Comparison of ENCODE assay signal across 13 cellular contexts in the genomic region with DNA sequence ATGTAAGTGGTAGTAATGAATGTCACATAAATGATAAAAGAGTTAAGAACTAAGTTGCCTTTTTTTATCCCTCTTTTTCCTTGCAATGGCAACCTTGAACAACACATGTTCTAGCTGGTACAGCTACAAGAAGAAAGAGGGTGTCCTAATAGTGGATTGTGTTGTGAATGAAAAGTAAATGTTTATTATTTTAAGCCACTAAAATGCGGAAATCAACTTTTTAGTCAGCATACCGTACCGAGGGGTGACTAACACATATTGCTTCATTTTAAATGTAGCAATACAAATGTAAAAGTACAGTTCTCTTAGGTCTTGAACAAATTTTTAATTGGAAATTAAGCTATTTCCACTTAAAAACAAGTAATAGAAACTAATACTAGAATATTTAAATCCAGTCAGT. TPM values are rescaled to one million over a fixed set of nuclear protein-coding genes. Genes with fewer than 3 reads are reported as not detected.
DNase-seq lines count a peak whose midpoint lies in the region; ATAC-seq, FAIRE-seq and TF ChIP-seq lines count a peak whose summit lies in the region.
"Had no signal": no experiment of that assay in that cellular context is flagged by ENCODE, and none has a peak within 500 bp of the region (broad histone marks: within the 10 kb centered on the region; RNA-seq: fewer than 3 reads in every experiment).

No MANE protein-coding gene starts in this region.

- H3K27ac ChIP-seq in astrocyte (ENCODE audit: low read depth, low read length) = no peak overlapping the region
- H3K27ac ChIP-seq in left lung = peak overlapping the region in 1 of 2 donors; percentile 45
- no peak overlapping the region for H3K27ac ChIP-seq in CD4-positive, alpha-beta memory T cell (ENCODE audit: low read depth, low read length)
- H3K27ac ChIP-seq: coronary artery had no signal

- no peaks in the 10 kb centered on the region for H3K9me3 Mint-ChIP-seq in astrocyte (ENCODE audit: unreplicated experiment)
- H3K9me3 Mint-ChIP-seq in CD4-positive, alpha-beta memory T cell = no peaks in the 10 kb centered on the region
- no peaks in the 10 kb centered on the region for H3K9me3 Mint-ChIP-seq in activated T-helper 17 cell treated with anti-CD3 and anti-CD28 coated beads, Interleukin-2, amount 50 U/mL, for 72 hours
- H3K9me3 Mint-ChIP-seq in natural killer cell = no peaks in the 10 kb centered on the region
- H3K9me3 Mint-ChIP-seq: naive B cell had no signal

- no peaks in the 10 kb centered on the region for H4K20me1 ChIP-seq in astrocyte (ENCODE audit: insufficient read depth, low read length)

- H3K9me3 ChIP-seq in astrocyte (ENCODE audit: insufficient read depth, low read depth, low read length) = no peaks in the 10 kb centered on the region
- H3K9me3 ChIP-seq in left lung = no peaks in the 10 kb centered on the region
- no peaks in the 10 kb centered on the region for H3K9me3 ChIP-seq in CD4-positive, alpha-beta memory T cell (ENCODE audit: control insufficient read depth in 1 of 2, low read length in 2 of 2)

- H3K4me1 ChIP-seq in astrocyte (ENCODE audit: insufficient read depth, low read length) (no peaks in the 10 kb centered on the region), left lung (peaks cover 0 to 12% of the 10 kb centered on the region in 2 donors)
- H3K4me1 ChIP-seq in CD4-positive, alpha-beta memory T cell (ENCODE audit: insufficient read depth, low read length) = no peaks in the 10 kb centered on the region

- intact Hi-C loops in left lung (cut with DNase I) (no loop called here), sciatic nerve (cut with DNase I) (no loop called here), natural killer cell (cut with micrococcal nuclease) (loop anchor here (10.0 kb wide), 1 partner anchor 391 kb away; no protein-coding TSS in a partner anchor)
- intact Hi-C loops in CD4-positive, alpha-beta memory T cell (cut with micrococcal nuclease) = loop anchor here (1.0 to 5.0 kb wide), 5 partner anchors 17 to 310 kb away; a partner anchor contains a TSS

- no peaks in the 10 kb centered on the region for H3K27me3 Mint-ChIP-seq in astrocyte (ENCODE audit: low read depth, unreplicated experiment)
- H3K27me3 Mint-ChIP-seq in CD4-positive, alpha-beta memory T cell = no peaks in the 10 kb centered on the region
- H3K27me3 Mint-ChIP-seq in activated T-helper 17 cell treated with anti-CD3 and anti-CD28 coated beads, Interleukin-2, amount 50 U/mL, for 72 hours = no peaks in the 10 kb centered on the region
- peaks cover 0 to 5% of the 10 kb centered on the region in 2 donors for H3K27me3 Mint-ChIP-seq in natural killer cell (ENCODE audit: low read depth in 2 of 2)
- H3K27me3 Mint-ChIP-seq: activated naive CD8-positive, alpha-beta T cell; naive B cell had no signal

- no peak overlapping the region for H3K4me2 ChIP-seq in astrocyte (ENCODE audit: low read length)

- no peaks in the 10 kb centered on the region for H3K27me3 ChIP-seq in astrocyte (ENCODE audit: insufficient read depth, low read length)
- H3K27me3 ChIP-seq in left lung = no peaks in the 10 kb centered on the region
- no peaks in the 10 kb centered on the region for H3K27me3 ChIP-seq in CD4-positive, alpha-beta memory T cell (ENCODE audit: insufficient read depth, low read length)

- no peak overlapping the region for H3K4me3 ChIP-seq in astrocyte (ENCODE audit: insufficient read depth, low read depth, low read length)
- no peak overlapping the region for H3K4me3 ChIP-seq in left lung
- no peak overlapping the region for H3K4me3 ChIP-seq in CD4-positive, alpha-beta memory T cell (ENCODE audit: low read length in 2 of 2)
- H3K4me3 ChIP-seq: coronary artery had no signal

- no peaks in the 10 kb centered on the region for H3K79me2 ChIP-seq in astrocyte (ENCODE audit: insufficient read depth, low read length)

- POLR2A ChIA-PET in CD4-positive, alpha-beta memory T cell (lab: Charles Lee; ENCODE audit: partially characterized antibody) = no interaction called here

- H3K27ac Mint-ChIP-seq in astrocyte (ENCODE audit: unreplicated experiment) (no peak overlapping the region), natural killer cell (no peak overlapping the region)
- no peak overlapping the region for H3K27ac Mint-ChIP-seq in CD4-positive, alpha-beta memory T cell
- H3K27ac Mint-ChIP-seq in activated T-helper 17 cell treated with anti-CD3 and anti-CD28 coated beads, Interleukin-2, amount 50 U/mL, for 72 hours = no peak overlapping the region
- H3K27ac Mint-ChIP-seq: activated CD8-positive, alpha-beta memory T cell treated with anti-CD3 and anti-CD28 coated beads, Interleukin-2, amount 10 ng/mL, durations not matched to agents 7 days and 5 days; activated naive CD8-positive, alpha-beta T cell had no signal

- CTCF ChIA-PET in CD4-positive, alpha-beta memory T cell (lab: Charles Lee; ENCODE audit: partially characterized antibody) = interaction anchor here (0.9 to 16.0 kb wide), 16 partner anchors 9 to 391 kb away, joined by 3 to 223 read pairs (median 5); a partner anchor contains a TSS

- H3K36me3 ChIP-seq in astrocyte (ENCODE audit: insufficient read depth, low read length) (no peaks in the 10 kb centered on the region), left lung (no peaks in the 10 kb centered on the region)
- no peaks in the 10 kb centered on the region for H3K36me3 ChIP-seq in CD4-positive, alpha-beta memory T cell (ENCODE audit: insufficient read depth, low read length)

- peak; percentile 32 for ATAC-seq in left lung
- ATAC-seq in sciatic nerve = no peak
- no peak for ATAC-seq in activated T-helper 17 cell treated with anti-CD3 and anti-CD28 coated beads, Interleukin-2, amount 50 U/mL, for 72 hours (replicated peaks)
- ATAC-seq in natural killer cell = no peak

- DNase-seq in Daoy (ENCODE audit: low read depth) (peak; percentile 14), MV-4-11 (lab: John Stamatoyannopoulos, UW) (peak; percentile 84), astrocyte (ENCODE audit: low read depth) (peak; percentile 54), left lung (no peak), sciatic nerve (ENCODE audit: low spot score) (no peak), natural killer cell (no peak)
- DNase-seq in CD4-positive, alpha-beta memory T cell = no peak
- DNase-seq: activated CD8-positive, alpha-beta memory T cell treated with anti-CD3 and anti-CD28 coated beads, Interleukin-2, amount 10 ng/mL, durations not matched to agents 7 days and 5 days; kidney glomerular epithelial cell; naive B cell had no signal

- H2AFZ ChIP-seq in astrocyte (ENCODE audit: low read depth, low read length) = no peak overlapping the region

- peak; percentile 45 for FAIRE-seq in astrocyte (lab: Jason Lieb, UNC)

- H3K36me3 Mint-ChIP-seq in astrocyte (ENCODE audit: low read depth, unreplicated experiment) = no peaks in the 10 kb centered on the region
- no peaks in the 10 kb centered on the region for H3K36me3 Mint-ChIP-seq in CD4-positive, alpha-beta memory T cell
- H3K36me3 Mint-ChIP-seq in activated T-helper 17 cell treated with anti-CD3 and anti-CD28 coated beads, Interleukin-2, amount 50 U/mL, for 72 hours (ENCODE audit: low read depth) = no peaks in the 10 kb centered on the region
- H3K36me3 Mint-ChIP-seq in natural killer cell = no peaks in the 10 kb centered on the region
- H3K36me3 Mint-ChIP-seq: activated CD8-positive, alpha-beta memory T cell treated with anti-CD3 and anti-CD28 coated beads, Interleukin-2, amount 10 ng/mL, durations not matched to agents 7 days and 5 days; activated naive CD8-positive, alpha-beta T cell; naive B cell had no signal

- H3K9ac ChIP-seq in astrocyte (ENCODE audit: low read length) = no peak overlapping the region

- no peak overlapping the region for H3K4me3 Mint-ChIP-seq in astrocyte (ENCODE audit: unreplicated experiment)
- H3K4me3 Mint-ChIP-seq in CD4-positive, alpha-beta memory T cell = no peak overlapping the region
- no peak overlapping the region for H3K4me3 Mint-ChIP-seq in activated T-helper 17 cell treated with anti-CD3 and anti-CD28 coated beads, Interleukin-2, amount 50 U/mL, for 72 hours
- no peak overlapping the region for H3K4me3 Mint-ChIP-seq in natural killer cell
- H3K4me3 Mint-ChIP-seq: activated CD8-positive, alpha-beta memory T cell treated with anti-CD3 and anti-CD28 coated beads, Interleukin-2, amount 10 ng/mL, durations not matched to agents 7 days and 5 days; activated naive CD8-positive, alpha-beta T cell; naive B cell had no signal

- H3K4me1 Mint-ChIP-seq in astrocyte (ENCODE audit: low read depth, unreplicated experiment) (peaks cover 3% of the 10 kb centered on the region), natural killer cell (no peaks in the 10 kb centered on the region)
- H3K4me1 Mint-ChIP-seq in CD4-positive, alpha-beta memory T cell = peaks cover 0 to 5% (median 2%) of the 10 kb centered on the region in 4 donors
- peaks cover 6% of the 10 kb centered on the region for H3K4me1 Mint-ChIP-seq in activated T-helper 17 cell treated with anti-CD3 and anti-CD28 coated beads, Interleukin-2, amount 50 U/mL, for 72 hours

- TF ChIP-seq CTCF in astrocyte (IDR thresholded peaks at IDR 0.05; ENCODE audit: insufficient read depth, low read depth, low read length) (no peak), left lung (IDR thresholded peaks at IDR 0.05) (no peak), natural killer cell (IDR thresholded peaks at IDR 0.05) (no peak)

RNA-seq across cellular contexts. Expression of a gene that starts 17.7 kb away (rescaled TPM):
- 19.7 and 20.2 TPM in 2 replicates for total RNA-seq in Daoy (2014; rRNA removed; shearing (Covaris generic))
- total RNA-seq in astrocyte = 18.9 and 20.0 TPM in 2 replicates
- 10 to 100 TPM; 15.8 to 20.0 TPM for total RNA-seq in left lung
- total RNA-seq in CD4-positive, alpha-beta memory T cell = 10 to 100 TPM; 20.3 to 22.8 TPM
- polyA plus RNA-seq in CD4-positive, alpha-beta memory T cell = 10 to 100 TPM; 22.9 to 25.3 TPM
- total RNA-seq in sciatic nerve = 17.4 TPM
- 10 to 100 TPM in 1 of 2 donors, 1 to 10 TPM in 1; 9.1 to 23.1 TPM for total RNA-seq in activated T-helper 17 cell treated with anti-CD3 and anti-CD28 coated beads, Interleukin-2, amount 50 U/mL, for 72 hours
- total RNA-seq in natural killer cell = 1 to 10 TPM; 7.5 to 9.4 (median 7.5) TPM

Comparison
In these comparisons a context has a peak if more than half of its experiments do, and no peak if none do; other contexts are left out.
1. DNase-seq: peak in Daoy (single experiment), MV-4-11 (single experiment) and astrocyte (single experiment); none in left lung (0 of 2), CD4-positive, alpha-beta memory T cell (0 of 5), sciatic nerve (single experiment) and natural killer cell (single experiment).
2. intact Hi-C loops: an anchor here in CD4-positive, alpha-beta memory T cell (1.0 to 5.0 kb wide) and natural killer cell (10.0 kb wide); none called in left lung and sciatic nerve.